In the genomic region with DNA sequence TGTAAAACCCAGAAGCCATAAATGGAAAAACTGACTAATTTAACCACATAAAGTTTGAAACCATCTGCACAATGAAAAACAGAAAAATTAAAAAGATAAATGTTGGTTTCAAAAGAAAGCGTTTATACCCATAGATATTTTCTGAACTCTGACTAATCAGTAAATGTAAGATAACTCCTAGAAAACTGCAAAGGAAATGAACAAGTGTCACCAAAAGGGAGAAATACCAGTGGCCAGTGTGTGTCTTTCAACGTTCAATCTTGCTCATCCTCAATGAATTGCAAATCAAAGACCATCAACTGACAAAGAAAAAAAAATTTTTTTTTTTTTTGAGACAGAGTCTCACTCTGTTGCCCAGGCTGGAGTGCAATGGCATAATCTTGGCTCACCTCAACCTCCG, we compare ENCODE assay signal across 23 cellular contexts.
DNase-seq lines count a peak whose midpoint lies in the region; ATAC-seq and TF ChIP-seq lines count a peak whose summit lies in the region.
"Had no signal": no experiment of that assay in that cellular context is flagged by ENCODE, and none has a peak within 500 bp of the region (broad histone marks: within the 10 kb centered on the region; RNA-seq: fewer than 3 reads in every experiment).

No MANE protein-coding gene starts in this region.

- H3K27me3 Mint-ChIP-seq in activated CD8-positive, alpha-beta T cell treated with anti-CD3 and anti-CD28 coated beads for 36 hours, result peaks cover 20% of the 10 kb centered on the region
- H3K27me3 Mint-ChIP-seq in activated CD8-positive, alpha-beta T cell treated with anti-CD3 and anti-CD28 coated beads, Interleukin-2, amount 10 ng/mL, durations not matched to agents 7 days and 5 days (ENCODE audit: low read depth), result peaks cover 10% of the 10 kb centered on the region
- peaks cover 29% of the 10 kb centered on the region for H3K27me3 Mint-ChIP-seq in activated naive CD8-positive, alpha-beta T cell treated with anti-CD3 and anti-CD28 coated beads, Interleukin-2, amount 50 U/mL, for 24 hours
- H3K27me3 Mint-ChIP-seq in activated naive CD8-positive, alpha-beta T cell treated with anti-CD3 and anti-CD28 coated beads for 36 hours, result peaks cover 7% of the 10 kb centered on the region
- H3K27me3 Mint-ChIP-seq in activated T-helper 17 cell treated with anti-CD3 and anti-CD28 coated beads, Interleukin-2, amount 50 U/mL, for 72 hours, result peaks cover 28% of the 10 kb centered on the region

- DNase-seq in activated CD8-positive, alpha-beta T cell treated with anti-CD3 and anti-CD28 coated beads for 36 hours, result no peak
- no peak for DNase-seq in activated CD8-positive, alpha-beta T cell treated with anti-CD3 and anti-CD28 coated beads, Interleukin-2, amount 10 ng/mL, durations not matched to agents 7 days and 5 days
- no peak for DNase-seq in activated naive CD8-positive, alpha-beta T cell treated with anti-CD3 and anti-CD28 coated beads, Interleukin-2, amount 50 U/mL, for 24 hours
- no peak for DNase-seq in activated naive CD8-positive, alpha-beta T cell treated with anti-CD3 and anti-CD28 coated beads for 36 hours
- no peak for DNase-seq in stimulated activated effector memory CD8-positive, alpha-beta T cell treated with anti-CD3 and anti-CD28 coated beads, Interleukin-12 subunit alpha, Interleukin-12 subunit beta, amount 100 ng/mL, for 72 hours (ENCODE audit: low spot score in 2 of 2)
- DNase-seq in NCI-H128 (lab: John Stamatoyannopoulos, UW; ENCODE audit: unreplicated experiment) (no peak), SKM-1 treated with dmso at 0.1 percent for 144 hours (lab: John Stamatoyannopoulos, UW; ENCODE audit: unreplicated experiment) (no peak)
- DNase-seq: 8988T; ACHN; AML-193; BE2C; C1 segment of cervical spinal cord; Calu3; CD4-positive, alpha-beta memory T cell; COR-L47; DMS53; DMS79 treated with DMSO at 0.1 percent for 48 hours; GF-D8; GM23248; H7; HCEC 1CT had no signal

- peak; percentile 64 for ATAC-seq in activated CD8-positive, alpha-beta T cell treated with anti-CD3 and anti-CD28 coated beads for 36 hours
- no peak for ATAC-seq in activated CD8-positive, alpha-beta T cell treated with anti-CD3 and anti-CD28 coated beads, Interleukin-2, amount 10 ng/mL, durations not matched to agents 7 days and 5 days
- ATAC-seq in activated naive CD8-positive, alpha-beta T cell treated with anti-CD3 and anti-CD28 coated beads, Interleukin-2, amount 50 U/mL, for 24 hours, result peak; percentile 77
- ATAC-seq in activated T-helper 17 cell treated with anti-CD3 and anti-CD28 coated beads, Interleukin-2, amount 50 U/mL, for 72 hours (replicated peaks), result peak; percentile 82
- ATAC-seq in stimulated activated effector memory CD8-positive, alpha-beta T cell treated with anti-CD3 and anti-CD28 coated beads, Interleukin-12 subunit alpha, Interleukin-12 subunit beta, amount 100 ng/mL, for 72 hours, result peak; percentile 48
- ATAC-seq: A549 had no signal

- H3K4me1 Mint-ChIP-seq in activated CD8-positive, alpha-beta T cell treated with anti-CD3 and anti-CD28 coated beads for 36 hours (ENCODE audit: low read depth), result peaks cover 14% of the 10 kb centered on the region
- no peaks in the 10 kb centered on the region for H3K4me1 Mint-ChIP-seq in activated CD8-positive, alpha-beta T cell treated with anti-CD3 and anti-CD28 coated beads, Interleukin-2, amount 10 ng/mL, durations not matched to agents 7 days and 5 days (ENCODE audit: low read depth)
- peaks cover 20% of the 10 kb centered on the region for H3K4me1 Mint-ChIP-seq in activated naive CD8-positive, alpha-beta T cell treated with anti-CD3 and anti-CD28 coated beads, Interleukin-2, amount 50 U/mL, for 24 hours
- no peaks in the 10 kb centered on the region for H3K4me1 Mint-ChIP-seq in activated naive CD8-positive, alpha-beta T cell treated with anti-CD3 and anti-CD28 coated beads for 36 hours
- no peaks in the 10 kb centered on the region for H3K4me1 Mint-ChIP-seq in activated T-helper 17 cell treated with anti-CD3 and anti-CD28 coated beads, Interleukin-2, amount 50 U/mL, for 72 hours
- peaks cover 24% of the 10 kb centered on the region for H3K4me1 Mint-ChIP-seq in stimulated activated effector memory CD8-positive, alpha-beta T cell treated with anti-CD3 and anti-CD28 coated beads, Interleukin-12 subunit alpha, Interleukin-12 subunit beta, amount 100 ng/mL, for 72 hours
- H3K4me1 Mint-ChIP-seq: CD4-positive, alpha-beta memory T cell had no signal

- TF ChIP-seq CTCF in activated CD8-positive, alpha-beta T cell treated with anti-CD3 and anti-CD28 coated beads for 36 hours (IDR thresholded peaks at IDR 0.05), result no peak

- POLR2A ChIA-PET in activated CD8-positive, alpha-beta T cell treated with anti-CD3 and anti-CD28 coated beads for 36 hours (lab: Charles Lee), result no interaction called here
- POLR2A ChIA-PET in activated CD8-positive, alpha-beta T cell treated with anti-CD3 and anti-CD28 coated beads, Interleukin-2, amount 10 ng/mL, durations not matched to agents 7 days and 5 days (lab: Charles Lee), result no interaction called here

- H3K36me3 Mint-ChIP-seq in activated CD8-positive, alpha-beta T cell treated with anti-CD3 and anti-CD28 coated beads for 36 hours (ENCODE audit: low read depth), result no peaks in the 10 kb centered on the region
- no peaks in the 10 kb centered on the region for H3K36me3 Mint-ChIP-seq in activated CD8-positive, alpha-beta T cell treated with anti-CD3 and anti-CD28 coated beads, Interleukin-2, amount 10 ng/mL, durations not matched to agents 7 days and 5 days (ENCODE audit: low read depth)
- H3K36me3 Mint-ChIP-seq in activated naive CD8-positive, alpha-beta T cell treated with anti-CD3 and anti-CD28 coated beads, Interleukin-2, amount 50 U/mL, for 24 hours (ENCODE audit: low read depth), result no peaks in the 10 kb centered on the region
- H3K36me3 Mint-ChIP-seq in activated naive CD8-positive, alpha-beta T cell treated with anti-CD3 and anti-CD28 coated beads for 36 hours, result no peaks in the 10 kb centered on the region
- no peaks in the 10 kb centered on the region for H3K36me3 Mint-ChIP-seq in activated T-helper 17 cell treated with anti-CD3 and anti-CD28 coated beads, Interleukin-2, amount 50 U/mL, for 72 hours (ENCODE audit: low read depth)
- peaks cover 7% of the 10 kb centered on the region for H3K36me3 Mint-ChIP-seq in stimulated activated effector memory CD8-positive, alpha-beta T cell treated with anti-CD3 and anti-CD28 coated beads, Interleukin-12 subunit alpha, Interleukin-12 subunit beta, amount 100 ng/mL, for 72 hours
- H3K36me3 Mint-ChIP-seq: CD4-positive, alpha-beta memory T cell had no signal

- no peak overlapping the region for H3K4me3 Mint-ChIP-seq in activated CD8-positive, alpha-beta T cell treated with anti-CD3 and anti-CD28 coated beads for 36 hours
- H3K4me3 Mint-ChIP-seq in activated CD8-positive, alpha-beta T cell treated with anti-CD3 and anti-CD28 coated beads, Interleukin-2, amount 10 ng/mL, durations not matched to agents 7 days and 5 days, result no peak overlapping the region
- H3K4me3 Mint-ChIP-seq in activated naive CD8-positive, alpha-beta T cell treated with anti-CD3 and anti-CD28 coated beads, Interleukin-2, amount 50 U/mL, for 24 hours, result no peak overlapping the region
- H3K4me3 Mint-ChIP-seq in activated naive CD8-positive, alpha-beta T cell treated with anti-CD3 and anti-CD28 coated beads for 36 hours, result no peak overlapping the region
- no peak overlapping the region for H3K4me3 Mint-ChIP-seq in activated T-helper 17 cell treated with anti-CD3 and anti-CD28 coated beads, Interleukin-2, amount 50 U/mL, for 72 hours
- no peak overlapping the region for H3K4me3 Mint-ChIP-seq in stimulated activated effector memory CD8-positive, alpha-beta T cell treated with anti-CD3 and anti-CD28 coated beads, Interleukin-12 subunit alpha, Interleukin-12 subunit beta, amount 100 ng/mL, for 72 hours
- H3K4me3 Mint-ChIP-seq: CD4-positive, alpha-beta memory T cell had no signal

- H3K27ac Mint-ChIP-seq in activated CD8-positive, alpha-beta T cell treated with anti-CD3 and anti-CD28 coated beads for 36 hours, result no peak overlapping the region
- H3K27ac Mint-ChIP-seq in activated CD8-positive, alpha-beta T cell treated with anti-CD3 and anti-CD28 coated beads, Interleukin-2, amount 10 ng/mL, durations not matched to agents 7 days and 5 days, result no peak overlapping the region
- peak overlapping the region; percentile 58 for H3K27ac Mint-ChIP-seq in activated naive CD8-positive, alpha-beta T cell treated with anti-CD3 and anti-CD28 coated beads, Interleukin-2, amount 50 U/mL, for 24 hours
- no peak overlapping the region for H3K27ac Mint-ChIP-seq in activated naive CD8-positive, alpha-beta T cell treated with anti-CD3 and anti-CD28 coated beads for 36 hours
- H3K27ac Mint-ChIP-seq in activated T-helper 17 cell treated with anti-CD3 and anti-CD28 coated beads, Interleukin-2, amount 50 U/mL, for 72 hours, result no peak overlapping the region
- H3K27ac Mint-ChIP-seq in stimulated activated effector memory CD8-positive, alpha-beta T cell treated with anti-CD3 and anti-CD28 coated beads, Interleukin-12 subunit alpha, Interleukin-12 subunit beta, amount 100 ng/mL, for 72 hours, result peak overlapping the region; percentile 1
- H3K27ac Mint-ChIP-seq: CD4-positive, alpha-beta memory T cell had no signal

- CTCF ChIA-PET in activated CD8-positive, alpha-beta T cell treated with anti-CD3 and anti-CD28 coated beads for 36 hours (lab: Charles Lee), result no interaction called here
- CTCF ChIA-PET in activated CD8-positive, alpha-beta T cell treated with anti-CD3 and anti-CD28 coated beads, Interleukin-2, amount 10 ng/mL, durations not matched to agents 7 days and 5 days (lab: Charles Lee), result no interaction called here

- H3K9me3 Mint-ChIP-seq in activated CD8-positive, alpha-beta T cell treated with anti-CD3 and anti-CD28 coated beads for 36 hours, result no peaks in the 10 kb centered on the region
- no peaks in the 10 kb centered on the region for H3K9me3 Mint-ChIP-seq in activated CD8-positive, alpha-beta T cell treated with anti-CD3 and anti-CD28 coated beads, Interleukin-2, amount 10 ng/mL, durations not matched to agents 7 days and 5 days (ENCODE audit: insufficient read depth)
- no peaks in the 10 kb centered on the region for H3K9me3 Mint-ChIP-seq in activated naive CD8-positive, alpha-beta T cell treated with anti-CD3 and anti-CD28 coated beads, Interleukin-2, amount 50 U/mL, for 24 hours
- no peaks in the 10 kb centered on the region for H3K9me3 Mint-ChIP-seq in activated naive CD8-positive, alpha-beta T cell treated with anti-CD3 and anti-CD28 coated beads for 36 hours
- no peaks in the 10 kb centered on the region for H3K9me3 Mint-ChIP-seq in activated T-helper 17 cell treated with anti-CD3 and anti-CD28 coated beads, Interleukin-2, amount 50 U/mL, for 72 hours
- H3K9me3 Mint-ChIP-seq in stimulated activated effector memory CD8-positive, alpha-beta T cell treated with anti-CD3 and anti-CD28 coated beads, Interleukin-12 subunit alpha, Interleukin-12 subunit beta, amount 100 ng/mL, for 72 hours, result no peaks in the 10 kb centered on the region
- H3K9me3 Mint-ChIP-seq: CD4-positive, alpha-beta memory T cell had no signal

- intact Hi-C loops in activated CD8-positive, alpha-beta T cell treated with anti-CD3 and anti-CD28 coated beads for 36 hours (cut with micrococcal nuclease), result no loop called here

Comparison
In these comparisons a context has a peak if more than half of its experiments do, and no peak if none do; other contexts are left out.
1. H3K27ac Mint-ChIP-seq: peak in activated naive CD8-positive, alpha-beta T cell treated with anti-CD3 and anti-CD28 coated beads, Interleukin-2, amount 50 U/mL, for 24 hours (single experiment) and stimulated activated effector memory CD8-positive, alpha-beta T cell treated with anti-CD3 and anti-CD28 coated beads, Interleukin-12 subunit alpha, Interleukin-12 subunit beta, amount 100 ng/mL, for 72 hours (single experiment); none in activated CD8-positive, alpha-beta T cell treated with anti-CD3 and anti-CD28 coated beads for 36 hours (single experiment), activated CD8-positive, alpha-beta T cell treated with anti-CD3 and anti-CD28 coated beads, Interleukin-2, amount 10 ng/mL, durations not matched to agents 7 days and 5 days (single experiment), activated naive CD8-positive, alpha-beta T cell treated with anti-CD3 and anti-CD28 coated beads for 36 hours (single experiment) and activated T-helper 17 cell treated with anti-CD3 and anti-CD28 coated beads, Interleukin-2, amount 50 U/mL, for 72 hours (single experiment).